Comparison of ENCODE assay signal across 1 cellular context in genomic region chr12:46908936-46909635, GRCh38.
TF ChIP-seq lines count a peak whose summit lies in the region.

No MANE protein-coding gene starts in this region.

TF ChIP-seq in IMR-90, 13 proteins besides CTCF, POLR2A, EP300 and RAD21 (continued from another document):
- TF ChIP-seq MXI1 (IDR thresholded peaks at IDR 0.05; ENCODE audit: borderline replicate concordance, low read depth, low read length), result no peak
- no peak for TF ChIP-seq MAFK (IDR thresholded peaks at IDR 0.05; ENCODE audit: low read depth, low read length)
- TF ChIP-seq RFX5 (IDR thresholded peaks at IDR 0.05; ENCODE audit: low read depth, low read length), result no peak
- TF ChIP-seq FOS (IDR thresholded peaks at IDR 0.05; ENCODE audit: low read depth, low read length), result no peak
